Comparison of ENCODE assay signal across 14 cellular contexts in the genomic region with DNA sequence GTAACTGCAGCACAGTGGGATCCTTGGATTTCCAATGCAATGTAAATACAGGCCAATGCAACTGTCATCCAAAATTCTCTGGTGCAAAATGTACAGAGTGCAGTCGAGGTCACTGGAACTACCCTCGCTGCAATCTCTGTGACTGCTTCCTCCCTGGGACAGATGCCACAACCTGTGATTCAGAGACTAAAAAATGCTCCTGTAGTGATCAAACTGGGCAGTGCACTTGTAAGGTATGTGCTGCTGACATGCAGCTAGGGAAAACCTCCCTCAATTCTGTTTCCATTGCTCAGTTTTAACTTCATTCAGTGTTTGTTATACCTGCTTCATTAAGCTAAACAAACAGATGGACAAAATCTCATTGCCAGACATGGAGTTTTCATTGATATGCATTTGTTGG.
DNase-seq lines count a peak whose midpoint lies in the region; ATAC-seq and TF ChIP-seq lines count a peak whose summit lies in the region.
"Had no signal": no experiment of that assay in that cellular context is flagged by ENCODE, and none has a peak within 500 bp of the region (broad histone marks: within the 10 kb centered on the region; RNA-seq: fewer than 3 reads in every experiment).

No MANE protein-coding gene starts in this region.

- intact Hi-C loops in Calu3 (cut with micrococcal nuclease; ENCODE audit: unreplicated experiment), result no loop called here
- intact Hi-C loops in activated naive CD4-positive, alpha-beta T cell treated with anti-CD3 and anti-CD28 coated beads for 36 hours (cut with micrococcal nuclease), result no loop called here

- no peak overlapping the region for H3K4me3 ChIP-seq in upper lobe of left lung

- no peak overlapping the region for H3K27ac Mint-ChIP-seq in Calu3 (ENCODE audit: unreplicated experiment)
- no peak overlapping the region for H3K27ac Mint-ChIP-seq in activated naive CD4-positive, alpha-beta T cell treated with anti-CD3 and anti-CD28 coated beads for 36 hours
- H3K27ac Mint-ChIP-seq: nephron had no signal

- TF ChIP-seq CTCF in Calu3 (IDR thresholded peaks at IDR 0.05; ENCODE audit: unreplicated experiment), result no peak
- TF ChIP-seq CTCF in upper lobe of left lung (IDR thresholded peaks at IDR 0.05), result no peak

- H3K36me3 Mint-ChIP-seq in Calu3 (ENCODE audit: insufficient read depth, unreplicated experiment), result no peaks in the 10 kb centered on the region
- no peaks in the 10 kb centered on the region for H3K36me3 Mint-ChIP-seq in activated naive CD4-positive, alpha-beta T cell treated with anti-CD3 and anti-CD28 coated beads for 36 hours (ENCODE audit: low read depth)

- DNase-seq in Calu3 (peak; percentile 42), LHCN-M2 (ENCODE audit: low read depth) (peak; percentile 46), dermis microvascular lymphatic vessel endothelial cell (ENCODE audit: low read depth in 2 of 2) (peak; percentile 1 to 26), lung microvascular endothelial cell (ENCODE audit: low read depth in 2 of 2) (peak; percentile 3 to 31), MV-4-11 (lab: John Stamatoyannopoulos, UW) (no peak), upper lobe of left lung (no peak)
- no peak for DNase-seq in activated naive CD4-positive, alpha-beta T cell treated with anti-CD3 and anti-CD28 coated beads for 36 hours
- DNase-seq: cortex of kidney; DMS53; NCI-H2081 treated with DMSO at 0.1 percent for 48 hours; stimulated activated CD4-positive, alpha-beta T cell treated with anti-CD3 and anti-CD28 coated beads, Interleukin-2, amount 100 ng/mL, for 48 hours; substantia nigra had no signal

- H3K4me1 Mint-ChIP-seq in Calu3 (ENCODE audit: low read depth, unreplicated experiment), result peaks cover 14% of the 10 kb centered on the region
- no peaks in the 10 kb centered on the region for H3K4me1 Mint-ChIP-seq in activated naive CD4-positive, alpha-beta T cell treated with anti-CD3 and anti-CD28 coated beads for 36 hours (ENCODE audit: low read depth)

- no peaks in the 10 kb centered on the region for H3K9me3 ChIP-seq in upper lobe of left lung

- peaks cover 0 to 3% (median 0%) of the 10 kb centered on the region in 4 donors for H3K36me3 ChIP-seq in upper lobe of left lung

- BruUV-seq in Calu3 (replicated peaks; lab: Mats Ljungman, UMichigan), result no TSS peak

- TF ChIP-seq POLR2A in upper lobe of left lung (IDR thresholded peaks at IDR 0.05), result no peak

- CTCF ChIA-PET in Calu3 (lab: Charles Lee), result no interaction called here
- CTCF ChIA-PET in activated naive CD4-positive, alpha-beta T cell treated with anti-CD3 and anti-CD28 coated beads for 36 hours (lab: Charles Lee), result no interaction called here

- no peak overlapping the region for H3K4me3 Mint-ChIP-seq in Calu3 (ENCODE audit: low read depth, unreplicated experiment)
- no peak overlapping the region for H3K4me3 Mint-ChIP-seq in activated naive CD4-positive, alpha-beta T cell treated with anti-CD3 and anti-CD28 coated beads for 36 hours
- H3K4me3 Mint-ChIP-seq: nephron had no signal

- no peak overlapping the region for H3K27ac ChIP-seq in upper lobe of left lung

- H3K27me3 Mint-ChIP-seq in Calu3 (ENCODE audit: unreplicated experiment), result no peaks in the 10 kb centered on the region
- peaks cover 12% of the 10 kb centered on the region for H3K27me3 Mint-ChIP-seq in activated naive CD4-positive, alpha-beta T cell treated with anti-CD3 and anti-CD28 coated beads for 36 hours (ENCODE audit: low read depth)

- no peaks in the 10 kb centered on the region for H3K9me3 Mint-ChIP-seq in Calu3 (ENCODE audit: low read depth, unreplicated experiment)
- H3K9me3 Mint-ChIP-seq in activated naive CD4-positive, alpha-beta T cell treated with anti-CD3 and anti-CD28 coated beads for 36 hours, result no peaks in the 10 kb centered on the region

- TF ChIP-seq EP300 in upper lobe of left lung (IDR thresholded peaks at IDR 0.05), result no peak

- no peaks in the 10 kb centered on the region for H3K4me1 ChIP-seq in upper lobe of left lung

- ATAC-seq in upper lobe of left lung (ENCODE audit: low FRiP score in 2 of 2), result no peak
- ATAC-seq in GM18909 (IDR thresholded peaks at IDR 0.05; ENCODE audit: poor library complexity, unreplicated experiment), result no peak

- H3K27me3 ChIP-seq in upper lobe of left lung, result no peaks in the 10 kb centered on the region

- WGBS in upper lobe of left lung, 2 donors, result 36 to 46% methylated on average over 2 of the region's 2 CpGs

Comparison
In these comparisons a context has a peak if more than half of its experiments do, and no peak if none do; other contexts are left out.
1. DNase-seq: peak in Calu3 (single experiment), LHCN-M2 (single experiment), dermis microvascular lymphatic vessel endothelial cell (2 of 2) and lung microvascular endothelial cell (2 of 2); none in MV-4-11 (single experiment), activated naive CD4-positive, alpha-beta T cell treated with anti-CD3 and anti-CD28 coated beads for 36 hours (single experiment) and upper lobe of left lung (0 of 2).